ENCODE assay signal across 1 cellular context in the genomic region with DNA sequence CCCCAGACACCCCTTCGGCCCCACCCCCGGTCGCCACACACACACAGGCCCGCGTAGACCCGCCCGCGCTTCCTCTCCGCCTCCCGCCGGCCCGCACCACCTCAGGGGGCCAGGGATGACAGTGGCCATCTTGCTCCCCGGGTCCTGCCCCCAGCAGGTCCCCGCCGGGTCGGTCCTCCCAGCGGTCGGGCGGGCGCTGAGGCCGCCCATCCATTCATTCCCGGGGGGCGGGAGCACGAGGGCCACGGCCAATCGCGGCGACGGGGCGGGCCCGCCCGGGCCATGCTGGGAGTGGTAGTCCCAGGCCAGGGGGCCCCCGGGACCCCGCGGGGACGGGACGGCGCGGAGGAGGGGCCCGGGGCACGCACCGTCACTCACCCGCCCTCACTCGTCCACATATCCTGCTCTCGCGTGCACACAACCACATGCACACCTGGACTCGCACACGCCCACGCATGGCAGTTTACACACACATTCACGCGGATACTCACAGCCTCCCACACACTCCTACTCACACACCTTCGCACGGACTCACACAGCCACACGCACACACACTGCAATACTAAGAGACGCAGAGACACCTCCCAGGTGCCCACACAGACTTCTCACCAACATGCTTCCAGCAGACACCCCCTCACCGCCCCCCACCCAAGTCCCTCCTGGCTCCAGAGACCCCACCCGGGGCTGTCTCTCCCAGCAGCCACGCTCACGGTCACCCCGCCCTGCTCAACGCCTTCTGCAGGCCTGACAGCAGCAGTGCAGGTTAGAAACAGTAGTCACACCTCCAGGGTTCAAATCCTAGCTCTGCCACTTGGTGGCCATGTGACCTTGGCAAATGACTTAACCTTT.
TF ChIP-seq lines count a peak whose summit lies in the region.

TSS of gene DPF1 (minus strand) at position 209 of the 849 bp plus-strand sequence. CDS start at position 129, 80 bp downstream.

TF ChIP-seq in HEK293, 187 proteins besides CTCF, POLR2A, EP300 and RAD21 (continued from another document):
- no peak for TF ChIP-seq ZNF560 (tag by site-specific recombination; IDR thresholded peaks at IDR 0.05; ENCODE audit: borderline replicate concordance)
- no peak for TF ChIP-seq MEIS1 (CRISPR knock-in tag; IDR thresholded peaks at IDR 0.05; ENCODE audit: borderline replicate concordance)
- TF ChIP-seq ZNF391 (tag by site-specific recombination; IDR thresholded peaks at IDR 0.05; ENCODE audit: borderline replicate concordance, low read depth), result peak; percentile 94
- no peak for TF ChIP-seq PRDM6 (tag by site-specific recombination; IDR thresholded peaks at IDR 0.05)
- TF ChIP-seq, protein P1, sequence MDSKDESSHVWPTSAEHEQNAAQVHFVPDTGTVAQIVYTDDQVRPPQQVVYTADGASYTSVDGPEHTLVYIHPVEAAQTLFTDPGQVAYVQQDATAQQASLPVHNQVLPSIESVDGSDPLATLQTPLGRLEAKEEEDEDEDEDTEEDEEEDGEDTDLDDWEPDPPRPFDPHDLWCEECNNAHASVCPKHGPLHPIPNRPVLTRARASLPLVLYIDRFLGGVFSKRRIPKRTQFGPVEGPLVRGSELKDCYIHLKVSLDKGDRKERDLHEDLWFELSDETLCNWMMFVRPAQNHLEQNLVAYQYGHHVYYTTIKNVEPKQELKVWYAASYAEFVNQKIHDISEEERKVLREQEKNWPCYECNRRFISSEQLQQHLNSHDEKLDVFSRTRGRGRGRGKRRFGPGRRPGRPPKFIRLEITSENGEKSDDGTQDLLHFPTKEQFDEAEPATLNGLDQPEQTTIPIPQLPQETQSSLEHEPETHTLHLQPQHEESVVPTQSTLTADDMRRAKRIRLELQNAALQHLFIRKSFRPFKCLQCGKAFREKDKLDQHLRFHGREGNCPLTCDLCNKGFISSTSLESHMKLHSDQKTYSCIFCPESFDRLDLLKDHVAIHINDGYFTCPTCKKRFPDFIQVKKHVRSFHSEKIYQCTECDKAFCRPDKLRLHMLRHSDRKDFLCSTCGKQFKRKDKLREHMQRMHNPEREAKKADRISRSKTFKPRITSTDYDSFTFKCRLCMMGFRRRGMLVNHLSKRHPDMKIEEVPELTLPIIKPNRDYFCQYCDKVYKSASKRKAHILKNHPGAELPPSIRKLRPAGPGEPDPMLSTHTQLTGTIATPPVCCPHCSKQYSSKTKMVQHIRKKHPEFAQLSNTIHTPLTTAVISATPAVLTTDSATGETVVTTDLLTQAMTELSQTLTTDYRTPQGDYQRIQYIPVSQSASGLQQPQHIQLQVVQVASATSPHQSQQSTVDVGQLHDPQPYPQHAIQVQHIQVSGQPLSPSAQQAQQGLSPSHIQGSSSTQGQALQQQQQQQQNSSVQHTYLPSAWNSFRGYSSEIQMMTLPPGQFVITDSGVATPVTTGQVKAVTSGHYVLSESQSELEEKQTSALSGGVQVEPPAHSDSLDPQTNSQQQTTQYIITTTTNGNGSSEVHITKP (tag by site-specific recombination; IDR thresholded peaks at IDR 0.05), result peak; percentile 99
- TF ChIP-seq ZNF747 (tag by site-specific recombination; IDR thresholded peaks at IDR 0.05), result no peak
- TF ChIP-seq, protein P2, sequence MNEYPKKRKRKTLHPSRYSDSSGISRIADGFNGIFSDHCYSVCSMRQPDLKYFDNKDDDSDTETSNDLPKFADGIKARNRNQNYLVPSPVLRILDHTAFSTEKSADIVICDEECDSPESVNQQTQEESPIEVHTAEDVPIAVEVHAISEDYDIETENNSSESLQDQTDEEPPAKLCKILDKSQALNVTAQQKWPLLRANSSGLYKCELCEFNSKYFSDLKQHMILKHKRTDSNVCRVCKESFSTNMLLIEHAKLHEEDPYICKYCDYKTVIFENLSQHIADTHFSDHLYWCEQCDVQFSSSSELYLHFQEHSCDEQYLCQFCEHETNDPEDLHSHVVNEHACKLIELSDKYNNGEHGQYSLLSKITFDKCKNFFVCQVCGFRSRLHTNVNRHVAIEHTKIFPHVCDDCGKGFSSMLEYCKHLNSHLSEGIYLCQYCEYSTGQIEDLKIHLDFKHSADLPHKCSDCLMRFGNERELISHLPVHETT (tag by site-specific recombination; IDR thresholded peaks at IDR 0.05), result peak; percentile 81
- TF ChIP-seq ZNF837 (tag by site-specific recombination; IDR thresholded peaks at IDR 0.05), result peak; percentile 95
- TF ChIP-seq, protein P3, sequence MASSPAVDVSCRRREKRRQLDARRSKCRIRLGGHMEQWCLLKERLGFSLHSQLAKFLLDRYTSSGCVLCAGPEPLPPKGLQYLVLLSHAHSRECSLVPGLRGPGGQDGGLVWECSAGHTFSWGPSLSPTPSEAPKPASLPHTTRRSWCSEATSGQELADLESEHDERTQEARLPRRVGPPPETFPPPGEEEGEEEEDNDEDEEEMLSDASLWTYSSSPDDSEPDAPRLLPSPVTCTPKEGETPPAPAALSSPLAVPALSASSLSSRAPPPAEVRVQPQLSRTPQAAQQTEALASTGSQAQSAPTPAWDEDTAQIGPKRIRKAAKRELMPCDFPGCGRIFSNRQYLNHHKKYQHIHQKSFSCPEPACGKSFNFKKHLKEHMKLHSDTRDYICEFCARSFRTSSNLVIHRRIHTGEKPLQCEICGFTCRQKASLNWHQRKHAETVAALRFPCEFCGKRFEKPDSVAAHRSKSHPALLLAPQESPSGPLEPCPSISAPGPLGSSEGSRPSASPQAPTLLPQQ (tag by site-specific recombination; IDR thresholded peaks at IDR 0.05), result peak; percentile 92
- TF ChIP-seq KLF8 (tag by site-specific recombination; IDR thresholded peaks at IDR 0.05), result peak; percentile 95
- TF ChIP-seq ZNF211 (tag by site-specific recombination; IDR thresholded peaks at IDR 0.05; ENCODE audit: low read depth), result 0 out of 2 replicates have a peak, but pooled peaks have one; percentile 44
- TF ChIP-seq KLF9 (tag by site-specific recombination; IDR thresholded peaks at IDR 0.05; ENCODE audit: low read depth), result peak; percentile 94
- TF ChIP-seq SP3 (tag by site-specific recombination; IDR thresholded peaks at IDR 0.05), result peak; percentile 100
- TF ChIP-seq ZNF768 (tag by site-specific recombination; IDR thresholded peaks at IDR 0.05), result no peak; the same call in 1 of the 2 replicates
- TF ChIP-seq ZNF654 (tag by site-specific recombination; IDR thresholded peaks at IDR 0.05; ENCODE audit: low read depth), result peak; percentile 5; the same call in 1 of the 2 replicates
- no peak for TF ChIP-seq ZNF555 (tag by site-specific recombination; conservative IDR thresholded peaks at IDR 0.05)
